8 cellular contexts compared by ENCODE assay signal in the genomic region with DNA sequence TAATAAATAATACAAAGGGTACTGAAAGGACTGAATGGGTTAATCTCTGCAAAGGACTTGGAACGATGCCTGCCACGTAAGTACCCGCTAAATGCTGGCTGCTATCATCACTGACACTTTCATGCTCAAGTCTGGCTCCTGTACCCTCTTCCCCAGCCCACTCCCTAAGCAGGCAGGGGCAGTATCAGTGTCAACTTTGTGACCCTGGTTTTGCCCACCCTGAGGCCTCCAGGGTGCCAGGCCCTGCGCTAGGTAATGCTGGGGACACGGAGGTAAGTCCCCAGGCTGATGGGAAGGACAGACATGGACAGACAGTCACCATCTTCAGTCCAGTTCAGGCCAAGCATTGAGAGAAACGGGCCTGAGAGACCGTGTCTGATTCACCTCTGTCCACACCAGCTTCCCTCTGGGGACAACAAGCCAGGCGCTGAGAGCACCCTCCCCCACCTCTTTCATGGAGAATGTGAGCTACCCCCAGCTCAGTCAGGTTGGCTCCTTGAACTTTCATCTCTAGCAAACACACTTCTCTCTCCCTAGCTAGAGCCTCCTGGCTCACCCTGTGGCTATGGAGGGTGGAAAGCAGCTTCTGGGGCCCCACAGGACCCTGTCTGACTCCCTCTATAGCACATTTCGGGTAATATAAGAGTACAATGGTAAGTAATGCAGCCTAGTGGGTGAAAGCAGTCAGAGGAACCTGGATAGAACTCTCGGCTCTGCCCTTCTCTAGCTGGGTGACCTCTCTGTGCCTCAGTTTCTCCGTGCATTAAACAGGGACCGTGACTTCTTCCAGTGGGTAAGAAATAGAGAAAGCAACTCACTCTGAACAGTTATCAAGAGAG. TPM values are rescaled to one million over a fixed set of nuclear protein-coding genes. Genes with fewer than 3 reads are reported as not detected.
DNase-seq lines count a peak whose midpoint lies in the region; ATAC-seq, FAIRE-seq and TF ChIP-seq lines count a peak whose summit lies in the region.

No MANE protein-coding gene starts in this region.

- no peak for FAIRE-seq in H54 (lab: Jason Lieb, UNC)

- H3K36me3 Mint-ChIP-seq in HFFc6 (ENCODE audit: low read depth), result peaks cover 5% of the 10 kb centered on the region; the same call in 1 of the 2 replicates
- H3K36me3 Mint-ChIP-seq in activated CD4-positive, alpha-beta memory T cell treated with anti-CD3 and anti-CD28 coated beads, Interleukin-2, amount 10 ng/mL, durations not matched to agents 7 days and 5 days (ENCODE audit: low read depth), result peaks cover 27% of the 10 kb centered on the region

- H3K27me3 ChIP-seq in BJ (ENCODE audit: control insufficient read depth, insufficient read depth, low read length) (no peaks in the 10 kb centered on the region), neuron (ENCODE audit: insufficient read depth, low read length) (no peaks in the 10 kb centered on the region)

- peaks cover 44% of the 10 kb centered on the region for H3K4me1 Mint-ChIP-seq in HFFc6 (ENCODE audit: low read depth)
- peaks cover 68% of the 10 kb centered on the region for H3K4me1 Mint-ChIP-seq in activated CD4-positive, alpha-beta memory T cell treated with anti-CD3 and anti-CD28 coated beads, Interleukin-2, amount 10 ng/mL, durations not matched to agents 7 days and 5 days

- H3K36me3 ChIP-seq in BJ (ENCODE audit: control insufficient read depth, insufficient read depth, low read length) (no peaks in the 10 kb centered on the region), neuron (ENCODE audit: insufficient read depth, low read length) (no peaks in the 10 kb centered on the region)

- peak overlapping the region; percentile 97 for H3K27ac Mint-ChIP-seq in HFFc6
- H3K27ac Mint-ChIP-seq in activated CD4-positive, alpha-beta memory T cell treated with anti-CD3 and anti-CD28 coated beads, Interleukin-2, amount 10 ng/mL, durations not matched to agents 7 days and 5 days, result peak overlapping the region; percentile 100

- ATAC-seq in HG02981 (IDR thresholded peaks at IDR 0.05; ENCODE audit: unreplicated experiment), result no peak

- TF ChIP-seq POLR2A in H54 (IDR thresholded peaks at IDR 0.05; ENCODE audit: low read depth, low read length), result no peak

- no peaks in the 10 kb centered on the region for H3K9me3 ChIP-seq in neuron (ENCODE audit: low read length)

- CTCF ChIA-PET in BJ (lab: Yijun Ruan, JAX), result interaction anchor here (1.0 to 1.4 kb wide), 4 partner anchors 15 to 29 kb away, joined by 3 to 4 read pairs (median 3); no protein-coding TSS in a partner anchor
- CTCF ChIA-PET in activated CD4-positive, alpha-beta memory T cell treated with anti-CD3 and anti-CD28 coated beads, Interleukin-2, amount 10 ng/mL, durations not matched to agents 7 days and 5 days (lab: Charles Lee), result interaction anchor here (0.5 to 1.7 kb wide), 8 partner anchors 9 to 72 kb away, joined by 3 to 10 read pairs (median 4); no protein-coding TSS in a partner anchor

- DNase-seq in BJ (ENCODE audit: low read depth) (no peak), HFFc6 (peak; percentile 32), fibroblast of the aortic adventitia (ENCODE audit: low read depth) (peak; percentile 55), H54 (ENCODE audit: insufficient read length, low spot score) (no peak), NCI-H1105 treated with DMSO at 0.1 percent for 48 hours (lab: John Stamatoyannopoulos, UW) (no peak)
- peak; percentile 26 for DNase-seq in activated CD4-positive, alpha-beta memory T cell treated with anti-CD3 and anti-CD28 coated beads, Interleukin-2, amount 10 ng/mL, durations not matched to agents 7 days and 5 days

- peaks cover 3% of the 10 kb centered on the region for H3K27me3 Mint-ChIP-seq in HFFc6 (ENCODE audit: insufficient read depth)
- no peaks in the 10 kb centered on the region for H3K27me3 Mint-ChIP-seq in activated CD4-positive, alpha-beta memory T cell treated with anti-CD3 and anti-CD28 coated beads, Interleukin-2, amount 10 ng/mL, durations not matched to agents 7 days and 5 days

- H3K9me3 Mint-ChIP-seq in HFFc6, result no peaks in the 10 kb centered on the region
- H3K9me3 Mint-ChIP-seq in activated CD4-positive, alpha-beta memory T cell treated with anti-CD3 and anti-CD28 coated beads, Interleukin-2, amount 10 ng/mL, durations not matched to agents 7 days and 5 days, result no peaks in the 10 kb centered on the region

- TF ChIP-seq CTCF in BJ (IDR thresholded peaks at IDR 0.05; ENCODE audit: insufficient read depth, low read depth, low read length), result 0 out of 2 replicates have a peak, but pooled peaks have one; percentile 16
- no peak for TF ChIP-seq CTCF in HFFc6 (IDR thresholded peaks at IDR 0.05)
- TF ChIP-seq CTCF in fibroblast of the aortic adventitia (IDR thresholded peaks at IDR 0.05; ENCODE audit: insufficient read depth, low read length), result peak; percentile 33

- H2AFZ ChIP-seq in neuron (ENCODE audit: low read depth, low read length), result peak overlapping the region; percentile 83

- peaks cover 17% of the 10 kb centered on the region for H3K4me1 ChIP-seq in neuron (ENCODE audit: insufficient read depth, low read length)

- H3K4me3 Mint-ChIP-seq in HFFc6, result peak overlapping the region; percentile 97
- peak overlapping the region; percentile 95 for H3K4me3 Mint-ChIP-seq in activated CD4-positive, alpha-beta memory T cell treated with anti-CD3 and anti-CD28 coated beads, Interleukin-2, amount 10 ng/mL, durations not matched to agents 7 days and 5 days

- POLR2A ChIA-PET in BJ (lab: Charles Lee), result interaction anchor here (0.6 kb wide), 1 partner anchor 26 kb away, joined by 3 read pairs; no protein-coding TSS in a partner anchor
- POLR2A ChIA-PET in activated CD4-positive, alpha-beta memory T cell treated with anti-CD3 and anti-CD28 coated beads, Interleukin-2, amount 10 ng/mL, durations not matched to agents 7 days and 5 days (lab: Charles Lee), result interaction anchor here (0.7 to 2.9 kb wide), 10 partner anchors 9 to 207 kb away, joined by 3 to 35 read pairs (median 5); a partner anchor contains a TSS

- H3K4me3 ChIP-seq in BJ (ENCODE audit: low read depth, low read length) (peak overlapping the region; percentile 93), fibroblast of the aortic adventitia (ENCODE audit: low read depth, low read length) (peak overlapping the region; percentile 96), neuron (ENCODE audit: low read length) (peak overlapping the region; percentile 64)

RNA-seq across cellular contexts. Expression of a gene that starts 0.8 kb away (rescaled TPM):
- 92.8 and 149 TPM in 2 replicates for polyA plus RNA-seq in BJ (2011; rRNA removed)
- polyA minus RNA-seq in BJ (2011; rRNA and poly(A)+ RNA removed), result 52.9 and 93.7 TPM in 2 replicates
- total RNA-seq in HFFc6 (2021; fragmentation: NEBNext Ultra II Directional; extraction: Animal tissue kit (Norgen Biotek cat#: 25700)), result 100 to 1,000 TPM; 109 to 157 (median 132) TPM
- total RNA-seq in activated CD4-positive, alpha-beta memory T cell treated with anti-CD3 and anti-CD28 coated beads, Interleukin-2, amount 10 ng/mL, durations not matched to agents 7 days and 5 days, result 100 to 1,000 TPM; 126 to 131 TPM
- total RNA-seq in fibroblast of the aortic adventitia (ENCODE audit: low replicate concordance), result 66.8 and 104 TPM in 2 replicates

RNA-seq across cellular contexts. Expression of a gene that starts 3.4 kb away (rescaled TPM):
- polyA plus RNA-seq in BJ (2011; rRNA removed), result 0.12 TPM in 1 of 2 replicates, not detected in the other
- polyA minus RNA-seq in BJ (2011; rRNA and poly(A)+ RNA removed), result not detected in 2 replicates
- 1 to 10 TPM in 3 of 6 experiments, under 1 TPM in 3; 0.60 to 2.3 (median 0.94) TPM for total RNA-seq in HFFc6 (2021; fragmentation: NEBNext Ultra II Directional; extraction: Animal tissue kit (Norgen Biotek cat#: 25700))
- total RNA-seq in activated CD4-positive, alpha-beta memory T cell treated with anti-CD3 and anti-CD28 coated beads, Interleukin-2, amount 10 ng/mL, durations not matched to agents 7 days and 5 days, result 1 to 10 TPM; 6.4 to 8.2 TPM
- total RNA-seq in fibroblast of the aortic adventitia (ENCODE audit: low replicate concordance), result 0.36 TPM in 1 of 2 replicates, not detected in the other

RNA-seq across cellular contexts. Expression of a gene that starts 7.0 kb away (rescaled TPM):
- not detected in 2 replicates for polyA plus RNA-seq in BJ (2011; rRNA removed)
- polyA minus RNA-seq in BJ (2011; rRNA and poly(A)+ RNA removed), result not detected in 2 replicates
- total RNA-seq in HFFc6 (2021; fragmentation: NEBNext Ultra II Directional; extraction: Animal tissue kit (Norgen Biotek cat#: 25700)), result not detected
- total RNA-seq in activated CD4-positive, alpha-beta memory T cell treated with anti-CD3 and anti-CD28 coated beads, Interleukin-2, amount 10 ng/mL, durations not matched to agents 7 days and 5 days, result 100 to 1,000 TPM; 417 to 428 TPM
- not detected in 2 replicates for total RNA-seq in fibroblast of the aortic adventitia (ENCODE audit: low replicate concordance)

RNA-seq across cellular contexts. Expression of a gene that starts 22.3 kb away (rescaled TPM):
- not detected in 2 replicates for polyA plus RNA-seq in BJ (2011; rRNA removed)
- polyA minus RNA-seq in BJ (2011; rRNA and poly(A)+ RNA removed), result not detected in 2 replicates
- not detected for total RNA-seq in HFFc6 (2021; fragmentation: NEBNext Ultra II Directional; extraction: Animal tissue kit (Norgen Biotek cat#: 25700))
- total RNA-seq in activated CD4-positive, alpha-beta memory T cell treated with anti-CD3 and anti-CD28 coated beads, Interleukin-2, amount 10 ng/mL, durations not matched to agents 7 days and 5 days, result not detected
- not detected in 2 replicates for total RNA-seq in fibroblast of the aortic adventitia (ENCODE audit: low replicate concordance)

RNA-seq across cellular contexts. Expression of a gene that starts 23.5 kb away (rescaled TPM):
- 0.93 and 1.5 TPM in 2 replicates for polyA plus RNA-seq in BJ (2011; rRNA removed)
- 0.09 and 0.15 TPM in 2 replicates for polyA minus RNA-seq in BJ (2011; rRNA and poly(A)+ RNA removed)
- 1 to 10 TPM in 2 of 6 experiments, under 1 TPM in 4; 0.79 to 1.6 (median 0.89) TPM for total RNA-seq in HFFc6 (2021; fragmentation: NEBNext Ultra II Directional; extraction: Animal tissue kit (Norgen Biotek cat#: 25700))
- total RNA-seq in activated CD4-positive, alpha-beta memory T cell treated with anti-CD3 and anti-CD28 coated beads, Interleukin-2, amount 10 ng/mL, durations not matched to agents 7 days and 5 days, result 1 to 10 TPM; 2.3 to 2.5 TPM
- total RNA-seq in fibroblast of the aortic adventitia (ENCODE audit: low replicate concordance), result 0.27 TPM in 1 of 2 replicates, not detected in the other

Comparison
In these comparisons a context has a peak if more than half of its experiments do, and no peak if none do; other contexts are left out.
1. DNase-seq: peak in HFFc6 (single experiment), activated CD4-positive, alpha-beta memory T cell treated with anti-CD3 and anti-CD28 coated beads, Interleukin-2, amount 10 ng/mL, durations not matched to agents 7 days and 5 days (single experiment) and fibroblast of the aortic adventitia (single experiment); none in BJ (single experiment), H54 (single experiment) and NCI-H1105 treated with DMSO at 0.1 percent for 48 hours (single experiment).
2. RNA of a gene that starts 7.0 kb away (total RNA-seq): 417 to 428 TPM in activated CD4-positive, alpha-beta memory T cell treated with anti-CD3 and anti-CD28 coated beads, Interleukin-2, amount 10 ng/mL, durations not matched to agents 7 days and 5 days; not detected in HFFc6 and not detected in fibroblast of the aortic adventitia; every median in the first group is over 100 times any median in the second.
3. Peak in every context shown above with its lines, with median percentiles within 50 percentile points of each other: H3K4me3 ChIP-seq.